8 cellular contexts compared by ENCODE assay signal in the genomic region with DNA sequence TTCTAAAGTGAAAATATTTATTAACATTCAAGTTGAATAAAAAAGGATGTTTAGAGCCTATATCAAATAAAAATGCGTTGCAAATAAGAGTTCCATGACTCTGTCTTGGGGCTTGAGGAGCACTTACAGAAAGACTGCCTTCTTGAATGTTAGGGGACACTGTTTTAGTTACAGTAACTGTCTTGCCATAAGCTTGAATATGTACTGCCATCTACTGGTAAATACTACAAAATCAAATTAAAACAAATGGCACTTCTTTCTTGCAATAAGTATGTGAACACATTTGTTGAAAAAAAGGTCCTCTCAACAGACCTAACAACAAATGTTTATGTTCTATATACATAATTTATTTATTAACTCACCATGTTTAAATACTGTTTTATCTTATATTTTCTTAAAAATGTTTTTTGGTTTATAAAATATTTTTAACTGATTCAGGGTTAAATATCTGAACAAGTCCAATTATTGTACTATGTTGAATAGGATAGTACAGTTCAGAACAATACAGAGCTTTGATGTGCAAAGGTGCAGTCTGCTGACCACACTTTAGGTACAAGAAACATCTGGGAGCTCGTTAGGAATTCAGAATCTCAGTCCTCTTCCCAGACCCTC.
DNase-seq lines count a peak whose midpoint lies in the region; ATAC-seq and TF ChIP-seq lines count a peak whose summit lies in the region.

No MANE protein-coding gene starts in this region.

- H3K9ac ChIP-seq in MM.1S (ENCODE audit: low read length) = no peak overlapping the region

- no peaks in the 10 kb centered on the region for H3K36me3 ChIP-seq in MM.1S (replicated peaks; ENCODE audit: insufficient read depth, low read length)

- no peaks in the 10 kb centered on the region for H3K79me2 ChIP-seq in MM.1S (ENCODE audit: low read length)

- H3K4me1 Mint-ChIP-seq in activated naive CD4-positive, alpha-beta T cell treated with anti-CD3 and anti-CD28 coated beads, Interleukin-2, amount 10 ng/mL, durations not matched to agents 7 days and 5 days = no peaks in the 10 kb centered on the region
- no peaks in the 10 kb centered on the region for H3K4me1 Mint-ChIP-seq in activated T-cell treated with anti-CD3 and anti-CD28 coated beads, Interleukin-2, amount 50 U/mL, for 4 hours (ENCODE audit: low read depth)

- peak; percentile 44 for ATAC-seq in GM19324 (IDR thresholded peaks at IDR 0.05; ENCODE audit: low FRiP score, unreplicated experiment)
- ATAC-seq in HG03097 (IDR thresholded peaks at IDR 0.05; ENCODE audit: low FRiP score, unreplicated experiment) = no peak
- ATAC-seq in activated T-cell treated with anti-CD3 and anti-CD28 coated beads, Interleukin-2, amount 50 U/mL, for 4 hours = no peak

- H4K20me1 ChIP-seq in MM.1S (ENCODE audit: insufficient read depth, low read length) = no peaks in the 10 kb centered on the region

- H3K36me3 Mint-ChIP-seq in activated naive CD4-positive, alpha-beta T cell treated with anti-CD3 and anti-CD28 coated beads, Interleukin-2, amount 10 ng/mL, durations not matched to agents 7 days and 5 days = no peaks in the 10 kb centered on the region
- no peaks in the 10 kb centered on the region for H3K36me3 Mint-ChIP-seq in activated T-cell treated with anti-CD3 and anti-CD28 coated beads, Interleukin-2, amount 50 U/mL, for 4 hours (ENCODE audit: insufficient read depth)

- H3K4me1 ChIP-seq in MM.1S (ENCODE audit: low read length) = 0 out of 2 replicates have a peak, but pooled peaks cover 5% of the 10 kb centered on the region

- no peak overlapping the region for H3K27ac Mint-ChIP-seq in activated naive CD4-positive, alpha-beta T cell treated with anti-CD3 and anti-CD28 coated beads, Interleukin-2, amount 10 ng/mL, durations not matched to agents 7 days and 5 days

- no peak overlapping the region for H3K27ac ChIP-seq in MM.1S (ENCODE audit: low read length)

- H3K4me3 Mint-ChIP-seq in activated naive CD4-positive, alpha-beta T cell treated with anti-CD3 and anti-CD28 coated beads, Interleukin-2, amount 10 ng/mL, durations not matched to agents 7 days and 5 days = no peak overlapping the region
- H3K4me3 Mint-ChIP-seq in activated T-cell treated with anti-CD3 and anti-CD28 coated beads, Interleukin-2, amount 50 U/mL, for 4 hours = no peak overlapping the region

- CTCF ChIA-PET in activated naive CD4-positive, alpha-beta T cell treated with anti-CD3 and anti-CD28 coated beads, Interleukin-2, amount 10 ng/mL, durations not matched to agents 7 days and 5 days (lab: Charles Lee) = no interaction called here

- H3K27me3 ChIP-seq in MM.1S (replicated peaks; ENCODE audit: insufficient read depth, low read length) = no peaks in the 10 kb centered on the region

- no peaks in the 10 kb centered on the region for H3F3A ChIP-seq in MM.1S (ENCODE audit: insufficient read depth, low read length)

- no peaks in the 10 kb centered on the region for H3K9me2 ChIP-seq in MM.1S (replicated peaks; ENCODE audit: insufficient read depth, low read length)

- peak; percentile 53 for TF ChIP-seq CTCF in MM.1S (IDR thresholded peaks at IDR 0.05; ENCODE audit: low read length)

- H3K4me2 ChIP-seq in MM.1S (ENCODE audit: low read depth, low read length) = no peak overlapping the region

- peak; percentile 7 for DNase-seq in CMK (ENCODE audit: low read depth)
- peak; percentile 72 for DNase-seq in MM.1S
- peak; percentile 39 for DNase-seq in SHP77 treated with DMSO at 0.1 percent for 48 hours (lab: John Stamatoyannopoulos, UW)
- peak; percentile 64 for DNase-seq in globus pallidus (ENCODE audit: low spot score)
- no peak for DNase-seq in activated naive CD4-positive, alpha-beta T cell treated with anti-CD3 and anti-CD28 coated beads, Interleukin-2, amount 10 ng/mL, durations not matched to agents 7 days and 5 days
- no peak for DNase-seq in activated T-cell treated with anti-CD3 and anti-CD28 coated beads, Interleukin-2, amount 50 U/mL, for 4 hours

- no peak overlapping the region for H2AFZ ChIP-seq in MM.1S (ENCODE audit: low read length)

- no peaks in the 10 kb centered on the region for H3K27me3 Mint-ChIP-seq in activated naive CD4-positive, alpha-beta T cell treated with anti-CD3 and anti-CD28 coated beads, Interleukin-2, amount 10 ng/mL, durations not matched to agents 7 days and 5 days
- no peaks in the 10 kb centered on the region for H3K27me3 Mint-ChIP-seq in activated T-cell treated with anti-CD3 and anti-CD28 coated beads, Interleukin-2, amount 50 U/mL, for 4 hours (ENCODE audit: low read depth)

- no peaks in the 10 kb centered on the region for H3K9me3 Mint-ChIP-seq in activated naive CD4-positive, alpha-beta T cell treated with anti-CD3 and anti-CD28 coated beads, Interleukin-2, amount 10 ng/mL, durations not matched to agents 7 days and 5 days
- H3K9me3 Mint-ChIP-seq in activated T-cell treated with anti-CD3 and anti-CD28 coated beads, Interleukin-2, amount 50 U/mL, for 4 hours = no peaks in the 10 kb centered on the region

- H3K4me3 ChIP-seq in MM.1S (ENCODE audit: low read length) = no peak overlapping the region

- no peaks in the 10 kb centered on the region for H3K9me3 ChIP-seq in MM.1S (replicated peaks; ENCODE audit: insufficient read depth, low read length)

Comparison
In these comparisons a context has a peak if more than half of its experiments do, and no peak if none do; other contexts are left out.
1. DNase-seq: peak in CMK (single experiment), MM.1S (single experiment), SHP77 treated with DMSO at 0.1 percent for 48 hours (single experiment) and globus pallidus (single experiment); none in activated naive CD4-positive, alpha-beta T cell treated with anti-CD3 and anti-CD28 coated beads, Interleukin-2, amount 10 ng/mL, durations not matched to agents 7 days and 5 days (single experiment) and activated T-cell treated with anti-CD3 and anti-CD28 coated beads, Interleukin-2, amount 50 U/mL, for 4 hours (single experiment).